In genomic region chr3:193407156-193407555, GRCh38 we compare ENCODE assay signal across 2 cellular contexts.
TF ChIP-seq lines count a peak whose summit lies in the region.

No MANE protein-coding gene starts in this region.

TF ChIP-seq in IMR-90, 13 proteins besides CTCF, POLR2A, EP300 and RAD21:
- TF ChIP-seq RCOR1 (IDR thresholded peaks at IDR 0.05; ENCODE audit: insufficient replicate concordance, low read length) (no peak), MXI1 (IDR thresholded peaks at IDR 0.05; ENCODE audit: borderline replicate concordance, low read depth, low read length) (no peak)

TF ChIP-seq in H1, 55 proteins besides CTCF, POLR2A, EP300 and RAD21:
- TF ChIP-seq NANOG (IDR thresholded peaks at IDR 0.05; ENCODE audit: insufficient read depth, low read depth, low read length, poor library complexity, severe bottlenecking) (no peak), CTBP2 (IDR thresholded peaks at IDR 0.05; ENCODE audit: borderline replicate concordance, insufficient read depth, insufficient read length, low read length) (no peak), POLR2AphosphoS5 (IDR thresholded peaks at IDR 0.05; ENCODE audit: low read depth, low read length) (no peak), SUZ12 (IDR thresholded peaks at IDR 0.05; ENCODE audit: low read length) (no peak), SRF (IDR thresholded peaks at IDR 0.05; ENCODE audit: low read depth, low read length) (no peak), TCF12 (IDR thresholded peaks at IDR 0.05; ENCODE audit: low read depth, low read length) (no peak), BCL11A (IDR thresholded peaks at IDR 0.05; ENCODE audit: low read depth in 2 of 2, low read length in 2 of 2) (no peak), EGR1 (IDR thresholded peaks at IDR 0.05; ENCODE audit: borderline replicate concordance, low read depth, low read length) (no peak), CREB1 (IDR thresholded peaks at IDR 0.05) (no peak), KDM5A (IDR thresholded peaks at IDR 0.05; ENCODE audit: low read length) (no peak), ASH2L (IDR thresholded peaks at IDR 0.05; ENCODE audit: low read length) (no peak), YY1 (IDR thresholded peaks at IDR 0.05; ENCODE audit: low read depth, low read length) (no peak), SIRT6 (IDR thresholded peaks at IDR 0.05; ENCODE audit: low read length) (no peak), EZH2 (IDR thresholded peaks at IDR 0.05; ENCODE audit: low read depth, low read length, severe bottlenecking) (no peak), MAFK (IDR thresholded peaks at IDR 0.05; ENCODE audit: low read depth, low read length) (no peak), TBP (IDR thresholded peaks at IDR 0.05; ENCODE audit: low read depth, low read length) (no peak), SAP30 (IDR thresholded peaks at IDR 0.05; ENCODE audit: insufficient read depth, insufficient replicate concordance, low read length) (no peak), FOSL1 (IDR thresholded peaks at IDR 0.05; ENCODE audit: insufficient read depth, low read depth, low read length) (no peak), GTF2F1 (IDR thresholded peaks at IDR 0.05; ENCODE audit: borderline replicate concordance, low read depth, low read length) (no peak), CHD7 (IDR thresholded peaks at IDR 0.05; ENCODE audit: insufficient replicate concordance, low read length) (no peak)
